In the genomic region with DNA sequence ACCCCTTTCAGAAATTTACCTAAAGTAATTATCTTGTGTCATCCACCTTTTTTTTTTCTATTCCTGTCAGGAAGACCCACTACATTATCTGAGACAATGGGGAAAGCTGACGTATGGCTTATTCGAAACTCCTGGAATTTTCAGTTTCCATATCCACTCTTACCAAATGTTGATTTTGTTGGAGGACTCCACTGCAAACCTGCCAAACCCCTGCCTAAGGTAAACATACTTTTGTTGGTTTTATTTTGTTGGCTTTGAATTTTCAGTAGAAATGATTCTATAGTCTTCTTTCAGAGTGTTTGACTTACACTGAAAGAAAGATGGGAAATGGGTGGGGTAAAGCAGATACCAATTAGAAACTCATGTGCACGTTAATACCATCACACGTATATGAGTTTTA, we compare ENCODE assay signal across 1 cellular context.
TF ChIP-seq lines count a peak whose summit lies in the region.

No MANE protein-coding gene starts in this region.

TF ChIP-seq in HepG2, 621 proteins besides CTCF, POLR2A, EP300 and RAD21 (continued from another document and continues in another):
- TF ChIP-seq ZSCAN30 (CRISPR knock-in tag; IDR thresholded peaks at IDR 0.05) (no peak), SMC3 (IDR thresholded peaks at IDR 0.05; ENCODE audit: low read length) (peak; percentile 10; the same call in 1 of the 2 replicates), ZNF737 (CRISPR knock-in tag; IDR thresholded peaks at IDR 0.05; ENCODE audit: borderline replicate concordance) (no peak), FLYWCH1 (CRISPR knock-in tag; IDR thresholded peaks at IDR 0.05) (no peak), SNRNP70 (IDR thresholded peaks at IDR 0.05; ENCODE audit: low read depth, low read length) (no peak), SETDB1 (CRISPR knock-in tag; IDR thresholded peaks at IDR 0.05; ENCODE audit: borderline replicate concordance) (no peak), ZNF431 (CRISPR knock-in tag; IDR thresholded peaks at IDR 0.05; ENCODE audit: borderline replicate concordance, low read depth) (no peak), MBD4 (IDR thresholded peaks at IDR 0.05; ENCODE audit: borderline replicate concordance, low read length) (no peak; the same call in 1 of the 2 replicates), NFKB2 (CRISPR knock-in tag; IDR thresholded peaks at IDR 0.05; ENCODE audit: borderline replicate concordance) (no peak), MAFK (conservative IDR thresholded peaks at IDR 0.05 in 1 of 2, IDR thresholded peaks at IDR 0.05 in 1 of 2; ENCODE audit: low read length in 2 of 2) (0 out of 4 replicates have a peak, but pooled peaks of 1 of the 2 experiments have one; percentile 6), SOX6 (IDR thresholded peaks at IDR 0.05) (no peak), SOX6 (CRISPR knock-in tag; IDR thresholded peaks at IDR 0.05) (peak; percentile 90), NCOA2 (CRISPR knock-in tag; IDR thresholded peaks at IDR 0.05) (peak; percentile 75), ZIK1 (CRISPR knock-in tag; IDR thresholded peaks at IDR 0.05; ENCODE audit: borderline replicate concordance, low read depth) (no peak), RNF2 (conservative IDR thresholded peaks at IDR 0.05; ENCODE audit: low read depth) (no peak), ZNF790 (CRISPR knock-in tag; IDR thresholded peaks at IDR 0.05; ENCODE audit: borderline replicate concordance) (no peak), KLF15 (CRISPR knock-in tag; IDR thresholded peaks at IDR 0.05; ENCODE audit: borderline replicate concordance) (no peak), ZMYM4 (CRISPR knock-in tag; IDR thresholded peaks at IDR 0.05) (peak; percentile 44; the same call in 1 of the 2 replicates), ZNF891 (CRISPR knock-in tag; IDR thresholded peaks at IDR 0.05) (no peak), LCORL (IDR thresholded peaks at IDR 0.05) (no peak), LCORL (CRISPR knock-in tag; IDR thresholded peaks at IDR 0.05) (no peak), NR2F1 (CRISPR knock-in tag; IDR thresholded peaks at IDR 0.05) (no peak), ZKSCAN1 (IDR thresholded peaks at IDR 0.05; ENCODE audit: low read length) (peak; percentile 84), TEAD3 (CRISPR knock-in tag; optimal IDR thresholded peaks at IDR 0.05; ENCODE audit: borderline replicate concordance) (peak; percentile 91), MTA1 (CRISPR knock-in tag; IDR thresholded peaks at IDR 0.05; ENCODE audit: borderline replicate concordance) (no peak), ARID2 (CRISPR knock-in tag; IDR thresholded peaks at IDR 0.05; ENCODE audit: borderline replicate concordance) (no peak), FOXM1 (CRISPR knock-in tag; IDR thresholded peaks at IDR 0.05) (no peak), YEATS2 (CRISPR knock-in tag; IDR thresholded peaks at IDR 0.05; ENCODE audit: borderline replicate concordance) (no peak), TBX3 (IDR thresholded peaks at IDR 0.05; ENCODE audit: borderline replicate concordance) (no peak), TAF1 (CRISPR knock-in tag; IDR thresholded peaks at IDR 0.05) (no peak)
- TF ChIP-seq, protein P1, sequence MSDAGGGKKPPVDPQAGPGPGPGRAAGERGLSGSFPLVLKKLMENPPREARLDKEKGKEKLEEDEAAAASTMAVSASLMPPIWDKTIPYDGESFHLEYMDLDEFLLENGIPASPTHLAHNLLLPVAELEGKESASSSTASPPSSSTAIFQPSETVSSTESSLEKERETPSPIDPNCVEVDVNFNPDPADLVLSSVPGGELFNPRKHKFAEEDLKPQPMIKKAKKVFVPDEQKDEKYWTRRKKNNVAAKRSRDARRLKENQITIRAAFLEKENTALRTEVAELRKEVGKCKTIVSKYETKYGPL (CRISPR knock-in tag; IDR thresholded peaks at IDR 0.05): no peak
- TF ChIP-seq, protein P2, sequence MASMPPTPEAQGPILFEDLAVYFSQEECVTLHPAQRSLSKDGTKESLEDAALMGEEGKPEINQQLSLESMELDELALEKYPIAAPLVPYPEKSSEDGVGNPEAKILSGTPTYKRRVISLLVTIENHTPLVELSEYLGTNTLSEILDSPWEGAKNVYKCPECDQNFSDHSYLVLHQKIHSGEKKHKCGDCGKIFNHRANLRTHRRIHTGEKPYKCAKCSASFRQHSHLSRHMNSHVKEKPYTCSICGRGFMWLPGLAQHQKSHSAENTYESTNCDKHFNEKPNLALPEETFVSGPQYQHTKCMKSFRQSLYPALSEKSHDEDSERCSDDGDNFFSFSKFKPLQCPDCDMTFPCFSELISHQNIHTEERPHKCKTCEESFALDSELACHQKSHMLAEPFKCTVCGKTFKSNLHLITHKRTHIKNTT (CRISPR knock-in tag; IDR thresholded peaks at IDR 0.05): no peak
- TF ChIP-seq, protein P3, sequence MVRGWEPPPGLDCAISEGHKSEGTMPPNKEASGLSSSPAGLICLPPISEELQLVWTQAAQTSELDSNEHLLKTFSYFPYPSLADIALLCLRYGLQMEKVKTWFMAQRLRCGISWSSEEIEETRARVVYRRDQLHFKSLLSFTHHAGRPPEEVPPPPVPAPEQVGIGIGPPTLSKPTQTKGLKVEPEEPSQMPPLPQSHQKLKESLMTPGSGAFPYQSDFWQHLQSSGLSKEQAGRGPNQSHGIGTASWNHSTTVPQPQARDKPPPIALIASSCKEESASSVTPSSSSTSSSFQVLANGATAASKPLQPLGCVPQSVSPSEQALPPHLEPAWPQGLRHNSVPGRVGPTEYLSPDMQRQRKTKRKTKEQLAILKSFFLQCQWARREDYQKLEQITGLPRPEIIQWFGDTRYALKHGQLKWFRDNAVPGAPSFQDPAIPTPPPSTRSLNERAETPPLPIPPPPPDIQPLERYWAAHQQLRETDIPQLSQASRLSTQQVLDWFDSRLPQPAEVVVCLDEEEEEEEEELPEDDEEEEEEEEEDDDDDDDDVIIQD (CRISPR knock-in tag; IDR thresholded peaks at IDR 0.05; ENCODE audit: low read depth): peak; percentile 90
- TF ChIP-seq, protein P4, sequence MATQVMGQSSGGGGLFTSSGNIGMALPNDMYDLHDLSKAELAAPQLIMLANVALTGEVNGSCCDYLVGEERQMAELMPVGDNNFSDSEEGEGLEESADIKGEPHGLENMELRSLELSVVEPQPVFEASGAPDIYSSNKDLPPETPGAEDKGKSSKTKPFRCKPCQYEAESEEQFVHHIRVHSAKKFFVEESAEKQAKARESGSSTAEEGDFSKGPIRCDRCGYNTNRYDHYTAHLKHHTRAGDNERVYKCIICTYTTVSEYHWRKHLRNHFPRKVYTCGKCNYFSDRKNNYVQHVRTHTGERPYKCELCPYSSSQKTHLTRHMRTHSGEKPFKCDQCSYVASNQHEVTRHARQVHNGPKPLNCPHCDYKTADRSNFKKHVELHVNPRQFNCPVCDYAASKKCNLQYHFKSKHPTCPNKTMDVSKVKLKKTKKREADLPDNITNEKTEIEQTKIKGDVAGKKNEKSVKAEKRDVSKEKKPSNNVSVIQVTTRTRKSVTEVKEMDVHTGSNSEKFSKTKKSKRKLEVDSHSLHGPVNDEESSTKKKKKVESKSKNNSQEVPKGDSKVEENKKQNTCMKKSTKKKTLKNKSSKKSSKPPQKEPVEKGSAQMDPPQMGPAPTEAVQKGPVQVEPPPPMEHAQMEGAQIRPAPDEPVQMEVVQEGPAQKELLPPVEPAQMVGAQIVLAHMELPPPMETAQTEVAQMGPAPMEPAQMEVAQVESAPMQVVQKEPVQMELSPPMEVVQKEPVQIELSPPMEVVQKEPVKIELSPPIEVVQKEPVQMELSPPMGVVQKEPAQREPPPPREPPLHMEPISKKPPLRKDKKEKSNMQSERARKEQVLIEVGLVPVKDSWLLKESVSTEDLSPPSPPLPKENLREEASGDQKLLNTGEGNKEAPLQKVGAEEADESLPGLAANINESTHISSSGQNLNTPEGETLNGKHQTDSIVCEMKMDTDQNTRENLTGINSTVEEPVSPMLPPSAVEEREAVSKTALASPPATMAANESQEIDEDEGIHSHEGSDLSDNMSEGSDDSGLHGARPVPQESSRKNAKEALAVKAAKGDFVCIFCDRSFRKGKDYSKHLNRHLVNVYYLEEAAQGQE (IDR thresholded peaks at IDR 0.05; ENCODE audit: borderline replicate concordance in 1 of 2, low read depth in 1 of 2, low read length in 2 of 2): no peak
- TF ChIP-seq, protein P5, sequence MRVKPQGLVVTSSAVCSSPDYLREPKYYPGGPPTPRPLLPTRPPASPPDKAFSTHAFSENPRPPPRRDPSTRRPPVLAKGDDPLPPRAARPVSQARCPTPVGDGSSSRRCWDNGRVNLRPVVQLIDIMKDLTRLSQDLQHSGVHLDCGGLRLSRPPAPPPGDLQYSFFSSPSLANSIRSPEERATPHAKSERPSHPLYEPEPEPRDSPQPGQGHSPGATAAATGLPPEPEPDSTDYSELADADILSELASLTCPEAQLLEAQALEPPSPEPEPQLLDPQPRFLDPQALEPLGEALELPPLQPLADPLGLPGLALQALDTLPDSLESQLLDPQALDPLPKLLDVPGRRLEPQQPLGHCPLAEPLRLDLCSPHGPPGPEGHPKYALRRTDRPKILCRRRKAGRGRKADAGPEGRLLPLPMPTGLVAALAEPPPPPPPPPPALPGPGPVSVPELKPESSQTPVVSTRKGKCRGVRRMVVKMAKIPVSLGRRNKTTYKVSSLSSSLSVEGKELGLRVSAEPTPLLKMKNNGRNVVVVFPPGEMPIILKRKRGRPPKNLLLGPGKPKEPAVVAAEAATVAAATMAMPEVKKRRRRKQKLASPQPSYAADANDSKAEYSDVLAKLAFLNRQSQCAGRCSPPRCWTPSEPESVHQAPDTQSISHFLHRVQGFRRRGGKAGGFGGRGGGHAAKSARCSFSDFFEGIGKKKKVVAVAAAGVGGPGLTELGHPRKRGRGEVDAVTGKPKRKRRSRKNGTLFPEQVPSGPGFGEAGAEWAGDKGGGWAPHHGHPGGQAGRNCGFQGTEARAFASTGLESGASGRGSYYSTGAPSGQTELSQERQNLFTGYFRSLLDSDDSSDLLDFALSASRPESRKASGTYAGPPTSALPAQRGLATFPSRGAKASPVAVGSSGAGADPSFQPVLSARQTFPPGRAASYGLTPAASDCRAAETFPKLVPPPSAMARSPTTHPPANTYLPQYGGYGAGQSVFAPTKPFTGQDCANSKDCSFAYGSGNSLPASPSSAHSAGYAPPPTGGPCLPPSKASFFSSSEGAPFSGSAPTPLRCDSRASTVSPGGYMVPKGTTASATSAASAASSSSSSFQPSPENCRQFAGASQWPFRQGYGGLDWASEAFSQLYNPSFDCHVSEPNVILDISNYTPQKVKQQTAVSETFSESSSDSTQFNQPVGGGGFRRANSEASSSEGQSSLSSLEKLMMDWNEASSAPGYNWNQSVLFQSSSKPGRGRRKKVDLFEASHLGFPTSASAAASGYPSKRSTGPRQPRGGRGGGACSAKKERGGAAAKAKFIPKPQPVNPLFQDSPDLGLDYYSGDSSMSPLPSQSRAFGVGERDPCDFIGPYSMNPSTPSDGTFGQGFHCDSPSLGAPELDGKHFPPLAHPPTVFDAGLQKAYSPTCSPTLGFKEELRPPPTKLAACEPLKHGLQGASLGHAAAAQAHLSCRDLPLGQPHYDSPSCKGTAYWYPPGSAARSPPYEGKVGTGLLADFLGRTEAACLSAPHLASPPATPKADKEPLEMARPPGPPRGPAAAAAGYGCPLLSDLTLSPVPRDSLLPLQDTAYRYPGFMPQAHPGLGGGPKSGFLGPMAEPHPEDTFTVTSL (CRISPR knock-in tag; IDR thresholded peaks at IDR 0.05; ENCODE audit: borderline replicate concordance): peak; percentile 66; the same call in 1 of the 2 replicates
- TF ChIP-seq, protein P6, sequence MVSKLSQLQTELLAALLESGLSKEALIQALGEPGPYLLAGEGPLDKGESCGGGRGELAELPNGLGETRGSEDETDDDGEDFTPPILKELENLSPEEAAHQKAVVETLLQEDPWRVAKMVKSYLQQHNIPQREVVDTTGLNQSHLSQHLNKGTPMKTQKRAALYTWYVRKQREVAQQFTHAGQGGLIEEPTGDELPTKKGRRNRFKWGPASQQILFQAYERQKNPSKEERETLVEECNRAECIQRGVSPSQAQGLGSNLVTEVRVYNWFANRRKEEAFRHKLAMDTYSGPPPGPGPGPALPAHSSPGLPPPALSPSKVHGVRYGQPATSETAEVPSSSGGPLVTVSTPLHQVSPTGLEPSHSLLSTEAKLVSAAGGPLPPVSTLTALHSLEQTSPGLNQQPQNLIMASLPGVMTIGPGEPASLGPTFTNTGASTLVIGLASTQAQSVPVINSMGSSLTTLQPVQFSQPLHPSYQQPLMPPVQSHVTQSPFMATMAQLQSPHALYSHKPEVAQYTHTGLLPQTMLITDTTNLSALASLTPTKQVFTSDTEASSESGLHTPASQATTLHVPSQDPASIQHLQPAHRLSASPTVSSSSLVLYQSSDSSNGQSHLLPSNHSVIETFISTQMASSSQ (IDR thresholded peaks at IDR 0.05; ENCODE audit: low read depth): peak; percentile 66
- TF ChIP-seq, protein P6 (CRISPR knock-in tag; IDR thresholded peaks at IDR 0.05; ENCODE audit: borderline replicate concordance): peak; percentile 60; the same call in 1 of the 2 replicates
- TF ChIP-seq, protein P7, sequence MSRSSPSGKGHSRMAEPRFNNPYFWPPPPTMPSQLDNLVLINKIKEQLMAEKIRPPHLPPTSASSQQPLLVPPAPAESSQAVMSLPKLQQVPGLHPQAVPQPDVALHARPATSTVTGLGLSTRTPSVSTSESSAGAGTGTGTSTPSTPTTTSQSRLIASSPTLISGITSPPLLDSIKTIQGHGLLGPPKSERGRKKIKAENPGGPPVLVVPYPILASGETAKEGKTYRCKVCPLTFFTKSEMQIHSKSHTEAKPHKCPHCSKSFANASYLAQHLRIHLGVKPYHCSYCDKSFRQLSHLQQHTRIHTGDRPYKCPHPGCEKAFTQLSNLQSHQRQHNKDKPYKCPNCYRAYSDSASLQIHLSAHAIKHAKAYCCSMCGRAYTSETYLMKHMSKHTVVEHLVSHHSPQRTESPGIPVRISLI (CRISPR knock-in tag; IDR thresholded peaks at IDR 0.05; ENCODE audit: borderline replicate concordance): peak; percentile 33; the same call in 1 of the 2 replicates
- TF ChIP-seq, protein P8, sequence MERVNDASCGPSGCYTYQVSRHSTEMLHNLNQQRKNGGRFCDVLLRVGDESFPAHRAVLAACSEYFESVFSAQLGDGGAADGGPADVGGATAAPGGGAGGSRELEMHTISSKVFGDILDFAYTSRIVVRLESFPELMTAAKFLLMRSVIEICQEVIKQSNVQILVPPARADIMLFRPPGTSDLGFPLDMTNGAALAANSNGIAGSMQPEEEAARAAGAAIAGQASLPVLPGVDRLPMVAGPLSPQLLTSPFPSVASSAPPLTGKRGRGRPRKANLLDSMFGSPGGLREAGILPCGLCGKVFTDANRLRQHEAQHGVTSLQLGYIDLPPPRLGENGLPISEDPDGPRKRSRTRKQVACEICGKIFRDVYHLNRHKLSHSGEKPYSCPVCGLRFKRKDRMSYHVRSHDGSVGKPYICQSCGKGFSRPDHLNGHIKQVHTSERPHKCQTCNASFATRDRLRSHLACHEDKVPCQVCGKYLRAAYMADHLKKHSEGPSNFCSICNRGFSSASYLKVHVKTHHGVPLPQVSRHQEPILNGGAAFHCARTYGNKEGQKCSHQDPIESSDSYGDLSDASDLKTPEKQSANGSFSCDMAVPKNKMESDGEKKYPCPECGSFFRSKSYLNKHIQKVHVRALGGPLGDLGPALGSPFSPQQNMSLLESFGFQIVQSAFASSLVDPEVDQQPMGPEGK (CRISPR knock-in tag; IDR thresholded peaks at IDR 0.05): peak; percentile 57; the same call in 1 of the 2 replicates
